In genomic region chr3:183313764-183314163, GRCh38 we compare ENCODE assay signal across 17 cellular contexts.
A peak's percentile ranks its signal among the peaks of the same experiment; 100 is the strongest.
DNase-seq lines count a peak whose midpoint lies in the region; ATAC-seq and TF ChIP-seq lines count a peak whose summit lies in the region.
"Had no signal": no experiment of that assay in that cellular context is flagged by ENCODE, and none has a peak within 500 bp of the region (broad histone marks: within the 10 kb centered on the region; RNA-seq: fewer than 3 reads in every experiment).

No MANE protein-coding gene starts in this region.

- H3K4me3 Mint-ChIP-seq in WTC11: no peak overlapping the region

- H3K36me3 Mint-ChIP-seq in WTC11: peaks cover 12% of the 10 kb centered on the region; the same call in 1 of the 2 replicates

- TF ChIP-seq CTCF in choroid plexus epithelial cell (conservative IDR thresholded peaks at IDR 0.05; ENCODE audit: low read depth, low read length) (no peak), WTC11 (IDR thresholded peaks at IDR 0.05) (no peak)

- no peaks in the 10 kb centered on the region for H3K36me3 ChIP-seq in mesodermal cell (ENCODE audit: control insufficient read depth, insufficient read depth, low read length)
- H3K36me3 ChIP-seq: MG63 had no signal

- peak overlapping the region; percentile 1 for H3K27ac ChIP-seq in mesodermal cell (ENCODE audit: low read depth, low read length, severe bottlenecking)
- H3K27ac ChIP-seq: C4-2B, RWPE1 had no signal

- H3K27ac Mint-ChIP-seq in WTC11: no peak overlapping the region

- no peaks in the 10 kb centered on the region for H3K9me3 ChIP-seq in mesodermal cell (ENCODE audit: control insufficient read depth, low read length)
- H3K9me3 ChIP-seq: MG63 had no signal

- H3K4me3 ChIP-seq in choroid plexus epithelial cell (ENCODE audit: low read depth, low read length): no peak overlapping the region
- H3K4me3 ChIP-seq in mesodermal cell (ENCODE audit: extremely low read depth, insufficient read depth, low read length, poor library complexity, severe bottlenecking): no peak overlapping the region
- H3K4me3 ChIP-seq: MG63 had no signal

- no peak for ATAC-seq in WTC11
- no peak for ATAC-seq in GM18519 (IDR thresholded peaks at IDR 0.05; ENCODE audit: low FRiP score, unreplicated experiment)
- ATAC-seq: PC-3 had no signal

- CTCF ChIA-PET in WTC11 (lab: Charles Lee): interaction anchor here (0.8 kb wide), 1 partner anchor 157 kb away, joined by 3 read pairs; no protein-coding TSS in a partner anchor

- peak; percentile 11 for DNase-seq in NCI-H510A (lab: John Stamatoyannopoulos, UW)
- no peak for DNase-seq in NCI-H510A treated with DMSO at 0.1 percent for 48 hours (lab: John Stamatoyannopoulos, UW)
- peak; percentile 20 for DNase-seq in choroid plexus epithelial cell (ENCODE audit: low read depth)
- DNase-seq in WTC11 (ENCODE audit: low spot score): no peak
- DNase-seq in DMS53 treated with DMSO at 0.1 percent for 48 hours (lab: John Stamatoyannopoulos, UW; ENCODE audit: unreplicated experiment): no peak
- DNase-seq: DMS 273 treated with DMSO at 0.1 percent for 48 hours, EL, MG63, NCI-H1105, NCI-H1694, NCI-H446 treated with DMSO at 0.1 percent for 48 hours, NCI-H774, PC-3 had no signal

- WGBS in mesodermal cell (ENCODE audit: insufficient coverage in 2 of 2), 2 experiments: 89 to 93% methylated on average over 6 of the region's 7 CpGs

- H3K9me3 Mint-ChIP-seq in WTC11: no peaks in the 10 kb centered on the region

- no peaks in the 10 kb centered on the region for H3K4me1 Mint-ChIP-seq in WTC11

- no peaks in the 10 kb centered on the region for H3K4me1 ChIP-seq in mesodermal cell (ENCODE audit: control insufficient read depth, insufficient read depth, low read length, poor library complexity, severe bottlenecking)

- H3K27me3 Mint-ChIP-seq in WTC11 (ENCODE audit: low read depth): no peaks in the 10 kb centered on the region

- POLR2A ChIA-PET in WTC11 (lab: Charles Lee): interaction anchor here (0.6 kb wide), 1 partner anchor 32 kb away, joined by 3 read pairs; no protein-coding TSS in a partner anchor

TF ChIP-seq in WTC11, 78 proteins besides CTCF, POLR2A, EP300 and RAD21:
- TF ChIP-seq ZNF416 (CRISPR knock-in tag; IDR thresholded peaks at IDR 0.05) (no peak), FOXP1 (CRISPR knock-in tag; IDR thresholded peaks at IDR 0.05; ENCODE audit: borderline replicate concordance) (no peak), MAX (CRISPR knock-in tag; IDR thresholded peaks at IDR 0.05) (no peak), ATF2 (CRISPR knock-in tag; IDR thresholded peaks at IDR 0.05; ENCODE audit: borderline replicate concordance, low read depth) (no peak)

Comparison
In these comparisons a context has a peak if more than half of its experiments do, and no peak if none do; other contexts are left out.
1. DNase-seq: peak in NCI-H510A (single experiment) and choroid plexus epithelial cell (single experiment); none in NCI-H510A treated with DMSO at 0.1 percent for 48 hours (single experiment), WTC11 (single experiment) and DMS53 treated with DMSO at 0.1 percent for 48 hours (single experiment).